In genomic region chr9:111037744-111038335, GRCh38 we compare ENCODE assay signal across 9 cellular contexts. TPM values are rescaled to one million over a fixed set of nuclear protein-coding genes. Genes with fewer than 3 reads are reported as not detected.
DNase-seq lines count a peak whose midpoint lies in the region; ATAC-seq and TF ChIP-seq lines count a peak whose summit lies in the region.
"Had no signal": no experiment of that assay in that cellular context is flagged by ENCODE, and none has a peak within 500 bp of the region (broad histone marks: within the 10 kb centered on the region; RNA-seq: fewer than 3 reads in every experiment).

No MANE protein-coding gene starts in this region.

- peaks cover 0 to 26% of the 10 kb centered on the region in 2 donors for H3K4me1 ChIP-seq in left lung

- H3K4me3 Mint-ChIP-seq in activated naive CD8-positive, alpha-beta T cell treated with anti-CD3 and anti-CD28 coated beads for 36 hours = no peak overlapping the region
- no peak overlapping the region for H3K4me3 Mint-ChIP-seq in activated naive CD8-positive, alpha-beta T cell treated with anti-CD3 and anti-CD28 coated beads, Interleukin-2, amount 50 U/mL, for 24 hours
- peak overlapping the region; percentile 83 for H3K4me3 Mint-ChIP-seq in chondrocyte (ENCODE audit: unreplicated experiment)

- peaks cover 0 to 65% of the 10 kb centered on the region in 2 donors for H3K27me3 ChIP-seq in left lung

- no peaks in the 10 kb centered on the region for H3K36me3 Mint-ChIP-seq in activated naive CD8-positive, alpha-beta T cell treated with anti-CD3 and anti-CD28 coated beads for 36 hours
- no peaks in the 10 kb centered on the region for H3K36me3 Mint-ChIP-seq in activated naive CD8-positive, alpha-beta T cell treated with anti-CD3 and anti-CD28 coated beads, Interleukin-2, amount 50 U/mL, for 24 hours (ENCODE audit: low read depth)
- H3K36me3 Mint-ChIP-seq in chondrocyte (ENCODE audit: low read depth) = no peaks in the 10 kb centered on the region

- peak; percentile 73 for TF ChIP-seq CTCF in chondrocyte (IDR thresholded peaks at IDR 0.05)
- TF ChIP-seq CTCF in left lung (IDR thresholded peaks at IDR 0.05) = no peak

- H3K27me3 Mint-ChIP-seq in activated naive CD8-positive, alpha-beta T cell treated with anti-CD3 and anti-CD28 coated beads for 36 hours = peaks cover 48% of the 10 kb centered on the region
- H3K27me3 Mint-ChIP-seq in activated naive CD8-positive, alpha-beta T cell treated with anti-CD3 and anti-CD28 coated beads, Interleukin-2, amount 50 U/mL, for 24 hours = peaks cover 40% of the 10 kb centered on the region
- H3K27me3 Mint-ChIP-seq in chondrocyte (ENCODE audit: low read depth) = no peaks in the 10 kb centered on the region

- no peaks in the 10 kb centered on the region for H3K9me3 Mint-ChIP-seq in activated naive CD8-positive, alpha-beta T cell treated with anti-CD3 and anti-CD28 coated beads for 36 hours
- no peaks in the 10 kb centered on the region for H3K9me3 Mint-ChIP-seq in activated naive CD8-positive, alpha-beta T cell treated with anti-CD3 and anti-CD28 coated beads, Interleukin-2, amount 50 U/mL, for 24 hours
- no peaks in the 10 kb centered on the region for H3K9me3 Mint-ChIP-seq in chondrocyte (ENCODE audit: low read depth)
- H3K9me3 Mint-ChIP-seq: activated naive CD4-positive, alpha-beta T cell treated with anti-CD3 and anti-CD28 coated beads, Interleukin-2, amount 50 U/mL, for 72 hours had no signal

- H3K4me1 Mint-ChIP-seq in activated naive CD8-positive, alpha-beta T cell treated with anti-CD3 and anti-CD28 coated beads for 36 hours = peaks cover 9% of the 10 kb centered on the region
- peaks cover 10% of the 10 kb centered on the region for H3K4me1 Mint-ChIP-seq in activated naive CD8-positive, alpha-beta T cell treated with anti-CD3 and anti-CD28 coated beads, Interleukin-2, amount 50 U/mL, for 24 hours
- H3K4me1 Mint-ChIP-seq in chondrocyte (ENCODE audit: low read depth) = peaks cover 48% of the 10 kb centered on the region

- no peak overlapping the region for H3K27ac Mint-ChIP-seq in activated naive CD8-positive, alpha-beta T cell treated with anti-CD3 and anti-CD28 coated beads for 36 hours
- H3K27ac Mint-ChIP-seq in activated naive CD8-positive, alpha-beta T cell treated with anti-CD3 and anti-CD28 coated beads, Interleukin-2, amount 50 U/mL, for 24 hours = no peak overlapping the region
- no peak overlapping the region for H3K27ac Mint-ChIP-seq in chondrocyte (ENCODE audit: unreplicated experiment)
- H3K27ac Mint-ChIP-seq: activated naive CD4-positive, alpha-beta T cell treated with anti-CD3 and anti-CD28 coated beads, Interleukin-2, amount 50 U/mL, for 72 hours had no signal

- DNase-seq in activated naive CD8-positive, alpha-beta T cell treated with anti-CD3 and anti-CD28 coated beads for 36 hours = peak; percentile 2
- DNase-seq in activated naive CD8-positive, alpha-beta T cell treated with anti-CD3 and anti-CD28 coated beads, Interleukin-2, amount 50 U/mL, for 24 hours = no peak
- DNase-seq in M059J (ENCODE audit: low read depth) (peak; percentile 52), chondrocyte (ENCODE audit: low spot score) (peak; percentile 85), left lung (peak; percentile 40 to 92), epidermal melanocyte (ENCODE audit: insufficient read length, low spot score) (no peak)

- H3K9me3 ChIP-seq in left lung = no peaks in the 10 kb centered on the region

- no peak for ATAC-seq in activated naive CD8-positive, alpha-beta T cell treated with anti-CD3 and anti-CD28 coated beads, Interleukin-2, amount 50 U/mL, for 24 hours
- ATAC-seq in left lung (peak; percentile 56), HG02973 (IDR thresholded peaks at IDR 0.05; ENCODE audit: unreplicated experiment) (no peak)

- no peaks in the 10 kb centered on the region for H3K36me3 ChIP-seq in left lung

- H3K27ac ChIP-seq in left lung (peak overlapping the region; percentile 81 to 83), temporal lobe (ENCODE audit: low read depth, low read length) (peak overlapping the region; percentile 79)

- intact Hi-C loops in left lung (cut with DNase I) = no loop called here

- peak overlapping the region; percentile 61 to 72 for H3K4me3 ChIP-seq in left lung

RNA-seq across cellular contexts. Expression of gene LPAR1, which starts 0.4 kb away (rescaled TPM):
- not detected for total RNA-seq in activated naive CD8-positive, alpha-beta T cell treated with anti-CD3 and anti-CD28 coated beads for 36 hours
- 33.3 and 33.8 TPM in 2 replicates for total RNA-seq in M059J (2014; rRNA removed; shearing (Covaris generic))
- total RNA-seq in chondrocyte (33.5 to 35.4 TPM (median 34.0 TPM) in 3 replicates), left lung (10 to 100 TPM; 23.3 to 40.5 TPM), temporal lobe (13.0 TPM)
- total RNA-seq: activated naive CD4-positive, alpha-beta T cell treated with anti-CD3 and anti-CD28 coated beads, Interleukin-2, amount 50 U/mL, for 72 hours had no signal

Comparison
In these comparisons a context has a peak if more than half of its experiments do, and no peak if none do; other contexts are left out.
1. DNase-seq: peak in activated naive CD8-positive, alpha-beta T cell treated with anti-CD3 and anti-CD28 coated beads for 36 hours (single experiment), M059J (single experiment), chondrocyte (single experiment) and left lung (2 of 2); none in activated naive CD8-positive, alpha-beta T cell treated with anti-CD3 and anti-CD28 coated beads, Interleukin-2, amount 50 U/mL, for 24 hours (single experiment) and epidermal melanocyte (single experiment).
2. RNA of gene LPAR1, which starts 0.4 kb away (total RNA-seq): 23.3 to 40.5 TPM in left lung, 33.5 to 35.4 TPM in chondrocyte, 33.3 to 33.8 TPM in M059J and 13.0 TPM in temporal lobe (single experiment); not detected in activated naive CD8-positive, alpha-beta T cell treated with anti-CD3 and anti-CD28 coated beads for 36 hours; every median in the first group is over 10 times any median in the second.